8 cellular contexts compared by ENCODE assay signal in the genomic region with DNA sequence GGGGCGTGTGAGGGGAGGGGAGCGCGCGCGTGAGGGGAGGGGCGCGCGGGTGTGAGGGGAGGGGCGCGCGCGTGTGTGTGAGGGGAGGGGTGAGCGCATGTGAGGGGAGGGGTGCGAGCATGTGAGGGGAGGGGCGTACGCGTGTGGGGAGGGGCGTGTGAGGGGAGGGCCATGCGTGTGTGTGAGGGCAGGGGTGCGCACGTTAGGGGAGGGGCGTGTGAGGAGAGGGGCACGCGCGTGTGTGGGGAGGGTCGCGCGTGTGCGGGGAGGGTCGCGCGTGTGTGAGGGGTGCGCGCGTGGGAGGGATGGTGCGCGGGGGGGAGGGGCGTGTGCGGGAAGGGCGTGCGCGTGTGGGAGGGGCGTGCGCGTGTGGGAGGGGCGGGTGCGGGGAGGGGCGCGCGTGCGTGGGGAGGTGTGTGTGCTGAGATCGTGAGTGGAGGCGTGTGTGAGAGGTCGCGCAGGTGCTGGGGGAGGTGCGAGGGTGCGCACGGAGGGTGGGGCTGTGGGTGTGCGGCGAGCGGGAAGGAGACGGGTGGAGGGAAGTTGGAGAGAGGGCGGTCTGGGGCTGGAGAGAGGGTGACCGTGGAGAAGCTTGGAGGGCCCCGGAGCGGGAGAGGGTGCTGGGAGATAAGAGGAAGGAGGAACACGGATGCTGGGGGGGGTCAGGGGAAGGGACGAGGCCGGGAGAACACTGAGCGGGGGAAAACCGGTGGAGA. TPM values are rescaled to one million over a fixed set of nuclear protein-coding genes. Genes with fewer than 3 reads are reported as not detected.
DNase-seq lines count a peak whose midpoint lies in the region; ATAC-seq and TF ChIP-seq lines count a peak whose summit lies in the region.

No MANE protein-coding gene starts in this region.

- H3K4me1 Mint-ChIP-seq in nephron, result peaks cover 18% of the 10 kb centered on the region

- no peaks in the 10 kb centered on the region for H3K27me3 Mint-ChIP-seq in nephron (ENCODE audit: low read depth)

- no peaks in the 10 kb centered on the region for H3K9me3 ChIP-seq in thoracic aorta

- TF ChIP-seq CTCF in GM20000 (IDR thresholded peaks at IDR 0.05; ENCODE audit: extremely low read depth, missing control alignments) (no peak), fibroblast of pulmonary artery (IDR thresholded peaks at IDR 0.05; ENCODE audit: low read length, missing control alignments) (no peak), nephron (IDR thresholded peaks at IDR 0.05; ENCODE audit: unreplicated experiment in 3 of 3) (no peak), thoracic aorta (IDR thresholded peaks at IDR 0.05) (no peak)

- peaks cover 33 to 67% of the 10 kb centered on the region in 2 donors for H3K4me1 ChIP-seq in thoracic aorta (ENCODE audit: control insufficient read depth in 1 of 2, low read depth in 2 of 2)

- no peaks in the 10 kb centered on the region for H3K9me3 Mint-ChIP-seq in nephron

- peak overlapping the region; percentile 76 for H3K4me3 ChIP-seq in fibroblast of pulmonary artery (replicated peaks; ENCODE audit: low read depth, low read length)
- H3K4me3 ChIP-seq in thoracic aorta, result peak overlapping the region; percentile 91

- no peaks in the 10 kb centered on the region for H3K27me3 ChIP-seq in thoracic aorta (replicated peaks; ENCODE audit: insufficient read depth)

- ATAC-seq in thoracic aorta (ENCODE audit: insufficient number of reproducible peaks, low FRiP score, low read depth) (peak; percentile 9), GM19397 (IDR thresholded peaks at IDR 0.05; ENCODE audit: unreplicated experiment) (no peak)

- peak overlapping the region; percentile 87 to 96 (median 96) for H3K27ac Mint-ChIP-seq in nephron

- DNase-seq in AG08396 (ENCODE audit: low spot score), result peak; percentile 86
- peak; percentile 90 for DNase-seq in GM20000 (ENCODE audit: low spot score)
- peak; percentile 17 for DNase-seq in RPMI8226
- peak; percentile 61 for DNase-seq in activated effector memory CD4-positive, alpha-beta T cell treated with Interleukin-2 at 50 U/mL for 16 hours
- no peak for DNase-seq in fibroblast of pulmonary artery (ENCODE audit: low read depth)
- peak; percentile 40 for DNase-seq in thoracic aorta (ENCODE audit: low spot score)

- H3K36me3 Mint-ChIP-seq in nephron (ENCODE audit: low read depth), result peaks cover 26% of the 10 kb centered on the region

- peak overlapping the region; percentile 94 to 99 (median 98) for H3K4me3 Mint-ChIP-seq in nephron

- peaks cover 5% of the 10 kb centered on the region for H3K36me3 ChIP-seq in thoracic aorta

- peak overlapping the region; percentile 83 to 85 for H3K27ac ChIP-seq in thoracic aorta

RNA-seq across cellular contexts. Expression of a gene that starts 19.7 kb away (rescaled TPM):
- total RNA-seq in thoracic aorta, result 10 to 100 TPM; 87.7 to 92.8 TPM
